ENCODE assay signal across 19 cellular contexts in the genomic region with DNA sequence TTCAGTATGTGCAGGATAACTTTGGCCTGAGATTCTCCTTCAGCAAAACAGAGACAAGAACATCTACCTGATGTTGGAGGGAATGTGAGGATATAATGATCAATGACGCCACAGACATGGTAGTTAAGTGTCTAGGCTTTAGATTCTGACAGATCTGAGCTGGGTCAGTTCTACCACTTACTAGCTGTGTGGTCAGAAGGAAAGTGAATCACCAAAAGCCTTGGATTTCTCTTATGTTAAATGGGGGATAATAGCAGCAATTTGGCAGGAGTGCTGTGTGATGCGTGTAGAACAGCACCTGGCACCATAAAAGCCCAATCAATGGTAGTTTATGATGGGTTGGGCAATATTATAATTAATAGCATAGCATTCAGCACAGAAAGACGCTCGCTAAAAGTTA. TPM values are rescaled to one million over a fixed set of nuclear protein-coding genes. Genes with fewer than 3 reads are reported as not detected.
A peak's percentile ranks its signal among the peaks of the same experiment; 100 is the strongest.
DNase-seq lines count a peak whose midpoint lies in the region; ATAC-seq and TF ChIP-seq lines count a peak whose summit lies in the region.
"Had no signal": no experiment of that assay in that cellular context is flagged by ENCODE, and none has a peak within 500 bp of the region (broad histone marks: within the 10 kb centered on the region; RNA-seq: fewer than 3 reads in every experiment).

No MANE protein-coding gene starts in this region.

- H3K36me3 ChIP-seq in PC-3 (ENCODE audit: low read depth, low read length): no peaks in the 10 kb centered on the region
- H3K36me3 ChIP-seq in uterus: no peaks in the 10 kb centered on the region
- H3K36me3 ChIP-seq: BE2C, SJCRH30 had no signal

- no peak for ATAC-seq in PC-3
- ATAC-seq: GM23338, T-cell had no signal

- peak; percentile 39 for DNase-seq in AG10803 (ENCODE audit: low read depth)
- DNase-seq in HT1080 (ENCODE audit: low read depth): peak; percentile 21
- peak; percentile 60 for DNase-seq in NCI-H748 treated with DMSO at 0.1 percent for 48 hours (lab: John Stamatoyannopoulos, UW)
- DNase-seq in foreskin fibroblast: peak; percentile 22 to 44
- DNase-seq in KBM-7: no peak
- DNase-seq in PC-3: no peak
- DNase-seq in uterus: no peak
- DNase-seq: BE2C, HCEC 1CT, MV-4-11, NCI-H187 treated with DMSO at 0.1 percent for 48 hours, NCI-H345, NCI-H524 treated with DMSO at 0.1 percent for 48 hours, SJCRH30, T-cell had no signal

- no peak overlapping the region for H3K4me2 ChIP-seq in PC-3 (ENCODE audit: low read length)
- H3K4me2 ChIP-seq: GM23338, KMS-11 had no signal

- no TSS peak for BruUV-seq in PC-3 (replicated peaks; lab: Mats Ljungman, UMichigan)

- TF ChIP-seq POLR2A in uterus (IDR thresholded peaks at IDR 0.05): no peak

- H3K4me1 ChIP-seq in PC-3 (ENCODE audit: insufficient read depth, low read length) (no peaks in the 10 kb centered on the region), uterus (no peaks in the 10 kb centered on the region)
- H3K4me1 ChIP-seq: BE2C, SJCRH30 had no signal

- no peaks in the 10 kb centered on the region for H3K9me3 ChIP-seq in PC-3 (ENCODE audit: low read length)
- H3K9me3 ChIP-seq in uterus: no peaks in the 10 kb centered on the region
- H3K9me3 ChIP-seq: BE2C, SJCRH30 had no signal

- H2AFZ ChIP-seq in PC-3 (ENCODE audit: low read length): no peak overlapping the region
- H2AFZ ChIP-seq: GM23338 had no signal

- H3K27ac ChIP-seq in PC-3 (ENCODE audit: low read length) (no peak overlapping the region), uterus (no peak overlapping the region)
- H3K27ac ChIP-seq: HL-60, KMS-11, SJCRH30 had no signal

- no peak overlapping the region for H3K9ac ChIP-seq in PC-3 (ENCODE audit: low read length)
- H3K9ac ChIP-seq: KMS-11 had no signal

- POLR2A ChIA-PET in PC-3 (lab: Charles Lee; ENCODE audit: unreplicated experiment): no interaction called here

- H4K20me1 ChIP-seq in PC-3 (ENCODE audit: low read length): no peaks in the 10 kb centered on the region

- peaks cover 43% of the 10 kb centered on the region for H3K27me3 ChIP-seq in PC-3 (ENCODE audit: low read length)
- no peaks in the 10 kb centered on the region for H3K27me3 ChIP-seq in uterus
- H3K27me3 ChIP-seq: BE2C had no signal

- TF ChIP-seq CTCF in AG10803 (conservative IDR thresholded peaks at IDR 0.05; ENCODE audit: low read length) (no peak), foreskin fibroblast (IDR thresholded peaks at IDR 0.05; ENCODE audit: low read depth, low read length) (no peak), PC-3 (conservative IDR thresholded peaks at IDR 0.05; ENCODE audit: low read depth, low read length) (no peak), uterus (IDR thresholded peaks at IDR 0.05) (no peak)

- CTCF ChIA-PET in PC-3 (lab: Charles Lee): no interaction called here

- H3K4me3 ChIP-seq in AG10803 (ENCODE audit: low read length) (no peak overlapping the region), foreskin fibroblast (ENCODE audit: low read depth in 1 of 2, low read length in 2 of 2) (no peak overlapping the region), PC-3 (ENCODE audit: low read length) (no peak overlapping the region), uterus (no peak overlapping the region)
- H3K4me3 ChIP-seq: GM23338, SJCRH30 had no signal

- H3K9me2 ChIP-seq in PC-3 (replicated peaks; ENCODE audit: low read length): no peaks in the 10 kb centered on the region

- H3F3A ChIP-seq in PC-3 (ENCODE audit: low read length, unreplicated experiment): no peaks in the 10 kb centered on the region

- intact Hi-C loops in PC-3 (cut with micrococcal nuclease) (no loop called here), uterus (cut with DNase I; ENCODE audit: low total_unique reads) (no loop called here)

- H3K79me2 ChIP-seq in PC-3 (ENCODE audit: low read length): no peaks in the 10 kb centered on the region

- in situ Hi-C loops in KBM-7 (cut with MboI; ENCODE audit: low pct_unique_long_range_greater_than_20kb, low sequenced_read_pairs): no loop called here

RNA-seq across cellular contexts. Expression of gene RXFP2, which starts 41.7 kb away (rescaled TPM):
- not detected in 2 replicates for total RNA-seq in HT1080 (2014; rRNA removed; shearing (Covaris generic))
- not detected in 2 replicates for polyA plus RNA-seq in HT1080 (2015; cell fraction: cytosol; rRNA removed)
- not detected in 2 replicates for polyA plus RNA-seq in HT1080 (2015; cell fraction: nucleus; rRNA removed)
- total RNA-seq in PC-3 (2014; rRNA removed): not detected in 2 replicates
- total RNA-seq in uterus: 1 to 10 TPM in 2 of 4 donors, under 1 TPM in 2; 0.26 to 8.2 (median 2.4) TPM
- total RNA-seq: GM23338, HT-29, SJCRH30, T-cell had no signal
- polyA plus RNA-seq: GM23338 had no signal

Comparison
In these comparisons a context has a peak if more than half of its experiments do, and no peak if none do; other contexts are left out.
1. DNase-seq: peak in AG10803 (single experiment), HT1080 (single experiment), NCI-H748 treated with DMSO at 0.1 percent for 48 hours (single experiment) and foreskin fibroblast (2 of 2); none in KBM-7 (single experiment), PC-3 (single experiment) and uterus (0 of 2).